In genomic region chr19:37654833-37655688, GRCh38 we compare ENCODE assay signal across 8 cellular contexts. TPM values are rescaled to one million over a fixed set of nuclear protein-coding genes. Genes with fewer than 3 reads are reported as not detected.
DNase-seq lines count a peak whose midpoint lies in the region; ATAC-seq and TF ChIP-seq lines count a peak whose summit lies in the region.

Gene ZFP30, minus strand, starts transcription at chr19:37655465. Its CDS starts 7,643 bp downstream, at chr19:37647822.

- H3K9me3 ChIP-seq in body of pancreas (no peaks in the 10 kb centered on the region), iPS-15b (ENCODE audit: control insufficient read depth, insufficient read depth, low read length) (no peaks in the 10 kb centered on the region), gastrocnemius medialis (no peaks in the 10 kb centered on the region)

- no peaks in the 10 kb centered on the region for H3K36me3 ChIP-seq in body of pancreas (replicated peaks in 1 of 2; ENCODE audit: insufficient read depth in 1 of 2, low read depth in 2 of 2)
- H3K36me3 ChIP-seq in iPS-15b (ENCODE audit: control insufficient read depth, insufficient read depth, low read length), result peaks cover 2% of the 10 kb centered on the region
- H3K36me3 ChIP-seq in gastrocnemius medialis, result peaks cover 0 to 4% of the 10 kb centered on the region in 2 donors

- H3K27ac ChIP-seq in body of pancreas (peak within 1 kb of the TSS; percentile 60 to 94 (median 80)), gastrocnemius medialis (peak within 1 kb of the TSS; percentile 90 to 94 (median 93))

- 0 to 1% methylated on average over 10 to 48 of the region's 66 CpGs for WGBS in body of pancreas, 2 donors

- H3K9ac ChIP-seq in iPS-15b (ENCODE audit: low read depth, low read length), result peak within 1 kb of the TSS; percentile 81

- TF ChIP-seq CTCF in HFF-Myc (IDR thresholded peaks at IDR 0.05; ENCODE audit: low read depth, low read length, missing control alignments), result no peak
- no peak for TF ChIP-seq CTCF in body of pancreas (IDR thresholded peaks at IDR 0.05)
- no peak for TF ChIP-seq CTCF in gastrocnemius medialis (IDR thresholded peaks at IDR 0.05 in 4 of 5, conservative IDR thresholded peaks at IDR 0.05 in 1 of 5)

- no peaks in the 10 kb centered on the region for H3K27me3 ChIP-seq in body of pancreas
- peaks cover 13% of the 10 kb centered on the region for H3K27me3 ChIP-seq in iPS-15b (ENCODE audit: control insufficient read depth, insufficient read depth, low read length)
- no peaks in the 10 kb centered on the region for H3K27me3 ChIP-seq in gastrocnemius medialis

- TF ChIP-seq POLR2A in body of pancreas (IDR thresholded peaks at IDR 0.05), result peak in 2 of 3 donors; percentile 66 to 72
- TF ChIP-seq POLR2A in gastrocnemius medialis (IDR thresholded peaks at IDR 0.05), result peak; percentile 69 to 82

- in situ Hi-C loops in gastrocnemius medialis (cut with MboI; ENCODE audit: low sequenced_read_pairs in 4 of 4), result no loop called here

- H3K4me1 ChIP-seq in body of pancreas (peaks cover 12% of the 10 kb centered on the region), iPS-15b (ENCODE audit: control insufficient read depth, insufficient read depth, low read length) (peaks cover 4% of the 10 kb centered on the region), gastrocnemius medialis (peaks cover 21 to 22% of the 10 kb centered on the region in 2 donors)

- intact Hi-C loops in body of pancreas (cut with DNase I) (loop anchor here (10.0 kb wide), 1 partner anchor 60 kb away; the partner anchor contains the start of genes ZNF540 and ZNF571), gastrocnemius medialis (cut with DNase I; ENCODE audit: low total_unique reads) (loop anchor here (1.0 to 10.0 kb wide), 7 partner anchors 37 to 578 kb away; partner anchors contain the start of genes ZNF383, ZNF420, ZNF527 and ZNF540)

- H3K4me3 ChIP-seq in HFF-Myc (replicated peaks; ENCODE audit: low read depth, low read length) (peak within 1 kb of the TSS; percentile 58), body of pancreas (peak within 1 kb of the TSS; percentile 47 to 87), iPS-15b (ENCODE audit: low read depth, low read length) (peak within 1 kb of the TSS; percentile 94), gastrocnemius medialis (peak within 1 kb of the TSS; percentile 75 to 94 (median 84))

- peak; percentile 89 for ATAC-seq in body of pancreas
- ATAC-seq in gastrocnemius medialis, result peak; percentile 87 to 93

- peak; percentile 83 for DNase-seq in GM03348 (ENCODE audit: low spot score)
- DNase-seq in HFF-Myc (ENCODE audit: extremely low read depth, low read depth), result peak; percentile 2
- DNase-seq in NCI-H1436 (lab: John Stamatoyannopoulos, UW), result peak; percentile 89
- DNase-seq in T-helper 9 cell, result peak; percentile 72
- DNase-seq in body of pancreas, result peak; percentile 84 to 89 (median 85)
- DNase-seq in gastrocnemius medialis, result peak; percentile 80 to 89
- DNase-seq in NOMO-1 treated with DMSO at 0.1 percent for 48 hours (lab: John Stamatoyannopoulos, UW; ENCODE audit: unreplicated experiment), result no peak

RNA-seq across cellular contexts. Expression of gene ZFP30, which starts in this region (rescaled TPM):
- total RNA-seq in body of pancreas (10 to 100 TPM in 1 of 2 donors, 1 to 10 TPM in 1; 7.5 to 27.0 TPM), gastrocnemius medialis (1 to 10 TPM; 1.2 to 6.2 (median 3.4) TPM)
